In genomic region chr21:45893166-45894106, GRCh38 we compare ENCODE assay signal across 3 cellular contexts.
TF ChIP-seq lines count a peak whose summit lies in the region.

No MANE protein-coding gene starts in this region.

TF ChIP-seq in IMR-90, 13 proteins besides CTCF, POLR2A, EP300 and RAD21 (continued from another document):
- TF ChIP-seq RCOR1 (IDR thresholded peaks at IDR 0.05; ENCODE audit: insufficient replicate concordance, low read length), result no peak
- TF ChIP-seq USF2 (IDR thresholded peaks at IDR 0.05; ENCODE audit: low read depth, low read length), result no peak
- no peak for TF ChIP-seq MAZ (IDR thresholded peaks at IDR 0.05; ENCODE audit: borderline replicate concordance, low read depth, low read length)
- no peak for TF ChIP-seq ELK1 (IDR thresholded peaks at IDR 0.05; ENCODE audit: borderline replicate concordance, low read depth, low read length)
- no peak for TF ChIP-seq CEBPB (IDR thresholded peaks at IDR 0.05; ENCODE audit: low read depth, low read length)
- no peak for TF ChIP-seq FOS (IDR thresholded peaks at IDR 0.05; ENCODE audit: low read depth, low read length)
- TF ChIP-seq CHD1 (IDR thresholded peaks at IDR 0.05; ENCODE audit: low read depth, low read length), result no peak
- TF ChIP-seq NFE2L2 (IDR thresholded peaks at IDR 0.05; ENCODE audit: low read depth, low read length), result no peak
TF ChIP-seq in IMR-90: peak in this region for 0.

TF ChIP-seq in SK-N-SH treated with all-trans-retinoic acid at 6 μM for 48 hours, 23 proteins besides CTCF, POLR2A, EP300 and RAD21 (continued from another document):
- TF ChIP-seq TCF4 (CRISPR knock-in tag; IDR thresholded peaks at IDR 0.05; ENCODE audit: borderline replicate concordance) (no peak), ZNF565 (CRISPR knock-in tag; conservative IDR thresholded peaks at IDR 0.05; ENCODE audit: low read depth) (no peak), ZC3H10 (CRISPR knock-in tag; IDR thresholded peaks at IDR 0.05) (no peak)

TF ChIP-seq in HEK293T, 16 proteins besides CTCF, POLR2A, EP300 and RAD21 (continued from another document):
- no peak for TF ChIP-seq PKNOX1 (IDR thresholded peaks at IDR 0.05)
- no peak for TF ChIP-seq CTBP1 (IDR thresholded peaks at IDR 0.05; ENCODE audit: borderline replicate concordance)
- TF ChIP-seq ELF4 (IDR thresholded peaks at IDR 0.05), result no peak
- no peak for TF ChIP-seq FOXK2 (IDR thresholded peaks at IDR 0.05)
- TF ChIP-seq ZNF384 (IDR thresholded peaks at IDR 0.05), result no peak
- TF ChIP-seq LEF1 (IDR thresholded peaks at IDR 0.05; ENCODE audit: borderline replicate concordance), result no peak
- TF ChIP-seq TARDBP (IDR thresholded peaks at IDR 0.05), result no peak
- no peak for TF ChIP-seq FOXA1 (IDR thresholded peaks at IDR 0.05)
- no peak for TF ChIP-seq HDGF (IDR thresholded peaks at IDR 0.05; ENCODE audit: borderline replicate concordance)
- TF ChIP-seq L3MBTL2 (conservative IDR thresholded peaks at IDR 0.05), result no peak
- TF ChIP-seq NFRKB (IDR thresholded peaks at IDR 0.05), result no peak
- TF ChIP-seq SP1 (IDR thresholded peaks at IDR 0.05), result no peak
TF ChIP-seq in HEK293T: peak in this region for 0.
